ENCODE assay signal across 33 cellular contexts in the genomic region with DNA sequence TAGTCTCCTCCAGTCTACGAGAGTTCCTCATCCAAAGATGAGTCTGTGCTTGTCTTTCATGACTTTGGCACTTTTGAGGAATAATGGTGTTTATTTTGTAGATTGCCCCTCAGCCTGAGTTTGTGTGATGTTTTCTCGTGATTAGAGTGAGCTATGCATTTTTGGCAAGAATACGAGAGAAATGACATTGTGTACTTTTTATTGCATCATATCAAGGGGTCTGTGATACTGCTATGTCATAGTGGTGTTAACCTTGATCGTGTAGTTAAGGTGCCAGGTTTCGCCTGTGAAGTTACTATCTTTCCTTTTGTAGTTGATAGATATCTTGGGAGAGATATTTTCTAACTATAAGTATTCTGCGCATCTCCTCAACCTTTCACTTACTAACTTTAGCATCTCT. TPM values are rescaled to one million over a fixed set of nuclear protein-coding genes. Genes with fewer than 3 reads are reported as not detected.
"Had no signal": no experiment of that assay in that cellular context is flagged by ENCODE, and none has a peak within 500 bp of the region (broad histone marks: within the 10 kb centered on the region; RNA-seq: fewer than 3 reads in every experiment).

No MANE protein-coding gene starts in this region.

- H3K27me3 Mint-ChIP-seq: naive thymus-derived CD8-positive, alpha-beta T cell; natural killer cell treated with Interleukin-12 subunit alpha and Interleukin-12 subunit beta and Interleukin-15 and Interleukin-18, amount 100 ng/mL, for 72 hours; progenitor cell of endocrine pancreas; stimulated activated memory B cell treated with anti-CD40 and anti-IgM and Interleukin-4, amounts not matched to agents 10 μg/mL and 1 μg/mL and 100 μg/mL, for 72 hours; stimulated activated naive CD8-positive, alpha-beta T cell treated with anti-CD3 and anti-CD28 coated beads, Interleukin-15, amount 100 ng/mL, for 72 hours; type B pancreatic cell had no signal

- H3K27ac Mint-ChIP-seq: naive thymus-derived CD8-positive, alpha-beta T cell; natural killer cell treated with Interleukin-12 subunit alpha and Interleukin-12 subunit beta and Interleukin-15 and Interleukin-18, amount 100 ng/mL, for 72 hours; nephron progenitor cell; progenitor cell of endocrine pancreas; stimulated activated naive CD8-positive, alpha-beta T cell treated with anti-CD3 and anti-CD28 coated beads, Interleukin-15, amount 100 ng/mL, for 72 hours; type B pancreatic cell had no signal

- DNase-seq: naive thymus-derived CD8-positive, alpha-beta T cell; nephron progenitor cell; nucleus accumbens; posterior cingulate gyrus; psoas muscle; right cardiac atrium; spleen; stimulated activated CD4-positive, alpha-beta T cell treated with anti-CD3 and anti-CD28 coated beads, Interleukin-12 subunit alpha, Interleukin-12 subunit beta, amount 100 ng/mL, for 4 hours; stimulated activated CD4-positive, alpha-beta T cell treated with anti-CD3 and anti-CD28 coated beads, Interleukin-1b, Interleukin-23, amount 100 ng/mL, for 48 hours; stimulated activated CD4-positive, alpha-beta T cell treated with anti-CD3 and anti-CD28 coated beads, Interleukin-4, amount 100 ng/mL, for 1 hour; stimulated activated CD4-positive, alpha-beta T cell treated with anti-CD3 and anti-CD28 coated beads, Interleukin-4, amount 100 ng/mL, for 4 hours; stimulated activated CD8-positive, alpha-beta memory T cell treated with anti-CD3 and anti-CD28 coated beads, Interleukin-4, amount 100 ng/mL, for 48 hours; stimulated activated naive CD4-positive, alpha-beta T cell; stimulated activated naive CD8-positive, alpha-beta T cell treated with anti-CD3 and anti-CD28 coated beads, Interleukin-15, amount 100 ng/mL, for 72 hours; stimulated activated naive CD8-positive, alpha-beta T cell treated with anti-CD3 and anti-CD28 coated beads, Interleukin-15, Interleukin-2, amounts not matched to agents 100 U/mL and 50 U/mL, for 24 hours; substantia nigra; testis; tibial artery; transverse colon; upper lobe of right lung; uterus had no signal

- H3K4me1 Mint-ChIP-seq: nephron progenitor cell had no signal

- H3K4me3 ChIP-seq: psoas muscle, skin epidermis, smooth muscle cell, spleen, suprapubic skin, testis, tibial artery, transverse colon, upper lobe of right lung, uterus had no signal

- H3K4me3 Mint-ChIP-seq: natural killer cell treated with Interleukin-12 subunit alpha and Interleukin-12 subunit beta and Interleukin-15 and Interleukin-18, amount 100 ng/mL, for 72 hours; nephron progenitor cell; neural crest cell; stimulated activated memory B cell treated with anti-CD40 and anti-IgM and Interleukin-4, amounts not matched to agents 10 μg/mL and 1 μg/mL and 100 μg/mL, for 72 hours; stimulated activated naive CD8-positive, alpha-beta T cell treated with anti-CD3 and anti-CD28 coated beads, Interleukin-15, amount 100 ng/mL, for 72 hours; type B pancreatic cell had no signal

- H3K4me1 ChIP-seq: parathyroid adenoma, psoas muscle, spleen, suprapubic skin, testis, tibial artery, transverse colon, upper lobe of right lung, uterus had no signal

- H3K79me2 ChIP-seq: parathyroid adenoma had no signal

- H2AFZ ChIP-seq: parathyroid adenoma had no signal

- H3K9me3 Mint-ChIP-seq: type B pancreatic cell had no signal

- H3K9ac ChIP-seq: parathyroid adenoma had no signal

- ATAC-seq: naive thymus-derived CD8-positive, alpha-beta T cell; natural killer cell treated with Interleukin-12 subunit alpha and Interleukin-12 subunit beta and Interleukin-15 and Interleukin-18, amount 100 ng/mL, for 72 hours; psoas muscle; right cardiac atrium; sciatic nerve; stimulated activated memory B cell treated with anti-CD40 and anti-IgM and Interleukin-4, amounts not matched to agents 10 μg/mL and 1 μg/mL and 100 μg/mL, for 72 hours; stimulated activated naive CD8-positive, alpha-beta T cell treated with anti-CD3 and anti-CD28 coated beads, Interleukin-15, amount 100 ng/mL, for 72 hours; stimulated activated naive CD8-positive, alpha-beta T cell treated with anti-CD3 and anti-CD28 coated beads, Interleukin-15, Interleukin-2, amounts not matched to agents 100 U/mL and 50 U/mL, for 24 hours; upper lobe of right lung had no signal

- H3K27me3 ChIP-seq: neutrophil, spleen, suprapubic skin, testis, tibial artery, transverse colon, upper lobe of right lung, uterus had no signal

- H3K27ac ChIP-seq: neutrophil, parathyroid adenoma, psoas muscle, skin epidermis, spleen, suprapubic skin, testis, tibial artery, transverse colon, upper lobe of right lung, uterus had no signal

- H3K4me2 ChIP-seq: smooth muscle cell had no signal

RNA-seq across cellular contexts. Expression of a gene that starts 22.5 kb away (rescaled TPM):
- total RNA-seq: naive thymus-derived CD8-positive, alpha-beta T cell; osteocyte had no signal
- polyA plus RNA-seq: naive thymus-derived CD8-positive, alpha-beta T cell had no signal
